Comparison of ENCODE assay signal across 27 cellular contexts in the genomic region with DNA sequence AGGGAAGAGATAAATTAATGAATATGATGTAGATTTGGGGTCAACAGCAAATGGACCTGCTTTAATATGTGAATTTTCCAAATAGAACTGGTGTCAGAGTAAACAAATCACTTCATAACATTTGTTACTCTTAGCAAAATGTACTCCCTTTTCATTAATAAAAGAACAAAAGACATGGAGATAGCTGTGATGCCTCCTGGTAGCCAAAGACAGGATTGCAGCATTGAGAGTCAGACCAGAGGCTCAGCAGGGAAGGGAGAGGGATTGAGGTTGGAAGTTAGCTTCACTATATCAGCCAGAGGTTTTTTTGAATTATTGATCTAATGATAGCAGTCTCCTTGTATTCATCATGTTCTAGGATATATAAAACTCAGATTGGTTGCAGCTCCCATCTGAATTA. TPM values are rescaled to one million over a fixed set of nuclear protein-coding genes. Genes with fewer than 3 reads are reported as not detected.
DNase-seq lines count a peak whose midpoint lies in the region; ATAC-seq, FAIRE-seq and TF ChIP-seq lines count a peak whose summit lies in the region.
"Had no signal": no experiment of that assay in that cellular context is flagged by ENCODE, and none has a peak within 500 bp of the region (broad histone marks: within the 10 kb centered on the region; RNA-seq: fewer than 3 reads in every experiment).

No MANE protein-coding gene starts in this region.

- H3K9ac ChIP-seq in HepG2 (ENCODE audit: insufficient read depth, low read depth, low read length) = no peak overlapping the region
- H3K9ac ChIP-seq: neural progenitor cell had no signal

- no peak for TF ChIP-seq RAD21 in HepG2 (CRISPR knock-in tag; IDR thresholded peaks at IDR 0.05)

- H3K36me3 Mint-ChIP-seq in HFFc6 (ENCODE audit: low read depth) (no peaks in the 10 kb centered on the region), chondrocyte (ENCODE audit: low read depth) (no peaks in the 10 kb centered on the region)
- H3K36me3 Mint-ChIP-seq: activated naive CD8-positive, alpha-beta T cell treated with anti-CD3 and anti-CD28 coated beads, Interleukin-2, amount 10 ng/mL, durations not matched to agents 7 days and 5 days; neural progenitor cell; stimulated activated effector memory CD8-positive, alpha-beta T cell treated with anti-CD3 and anti-CD28 coated beads, Interleukin-12 subunit alpha, Interleukin-12 subunit beta, amount 100 ng/mL, for 72 hours had no signal

- H3K27me3 ChIP-seq in lower lobe of right lung (ENCODE audit: low read depth) (no peaks in the 10 kb centered on the region), upper lobe of right lung (no peaks in the 10 kb centered on the region), HepG2 (ENCODE audit: control insufficient read depth in 1 of 2, insufficient read depth in 2 of 2, low read length in 2 of 2) (no peaks in the 10 kb centered on the region)

- H3K4me3 Mint-ChIP-seq in HFFc6 (no peak overlapping the region; the same call in 1 of the 2 replicates), chondrocyte (ENCODE audit: unreplicated experiment) (no peak overlapping the region)
- H3K4me3 Mint-ChIP-seq: activated naive CD8-positive, alpha-beta T cell treated with anti-CD3 and anti-CD28 coated beads, Interleukin-2, amount 10 ng/mL, durations not matched to agents 7 days and 5 days; neural progenitor cell; stimulated activated effector memory CD8-positive, alpha-beta T cell treated with anti-CD3 and anti-CD28 coated beads, Interleukin-12 subunit alpha, Interleukin-12 subunit beta, amount 100 ng/mL, for 72 hours; T-helper 17 cell had no signal

- in situ Hi-C loops in HepG2 (cut with HindIII; ENCODE audit: extremely low pct_ligation_motif_present, low pct_unique_long_range_greater_than_20kb) = loop anchor here (25.0 kb wide), 2 partner anchors 276 to 576 kb away; partner anchors contain the start of gene ZCCHC18

- POLR2A ChIA-PET in HepG2 (lab: Yijun Ruan, JAX) = no interaction called here

- H3K27ac ChIP-seq in lower lobe of right lung = peak overlapping the region; percentile 31
- peak overlapping the region; percentile 58 for H3K27ac ChIP-seq in upper lobe of right lung
- H3K27ac ChIP-seq in HepG2 (ENCODE audit: extremely low read length, insufficient read depth, low read length) = no peak overlapping the region
- H3K27ac ChIP-seq: C4-2B, neural progenitor cell, psoas muscle, skin epidermis, VCaP had no signal

- H3K27me3 Mint-ChIP-seq in HFFc6 (ENCODE audit: insufficient read depth) (no peaks in the 10 kb centered on the region; the same call in 1 of the 2 replicates), chondrocyte (ENCODE audit: low read depth) (no peaks in the 10 kb centered on the region)
- H3K27me3 Mint-ChIP-seq: T-helper 17 cell had no signal

- TF ChIP-seq POLR2A in HepG2 (IDR thresholded peaks at IDR 0.05; ENCODE audit: insufficient read depth in 1 of 2, low read depth in 2 of 2, low read length in 2 of 2) = no peak

- H3K9me3 ChIP-seq in lower lobe of right lung (no peaks in the 10 kb centered on the region), upper lobe of right lung (no peaks in the 10 kb centered on the region), HepG2 (ENCODE audit: low read length) (no peaks in the 10 kb centered on the region)
- H3K9me3 ChIP-seq: psoas muscle had no signal

- no peaks in the 10 kb centered on the region for H4K20me1 ChIP-seq in HepG2 (ENCODE audit: insufficient read depth, low read length)

- DNase-seq in HFFc6 (no peak), chondrocyte (ENCODE audit: low spot score) (no peak), lower lobe of right lung (no peak), upper lobe of right lung (no peak), NCI-H2227 treated with DMSO at 0.1 percent for 48 hours (lab: John Stamatoyannopoulos, UW) (no peak), HepG2 (ENCODE audit: low spot score) (no peak), NCI-H187 treated with DMSO at 0.1 percent for 48 hours (lab: John Stamatoyannopoulos, UW) (no peak)
- DNase-seq: activated CD4-positive, alpha-beta T cell treated with anti-CD3 and anti-CD28 coated beads, Interleukin-2, amount 50 U/mL, for 1 hour; activated naive CD8-positive, alpha-beta T cell treated with anti-CD3 and anti-CD28 coated beads, Interleukin-2, amount 10 ng/mL, durations not matched to agents 7 days and 5 days; GOT3; hypothalamus; NCI-H1417; NCI-H2107; NCI-H510A treated with DMSO at 0.1 percent for 48 hours; psoas muscle; stimulated activated CD4-positive, alpha-beta T cell treated with anti-CD3 and anti-CD28 coated beads, Interleukin-2, amount 100 ng/mL, for 24 hours; T-helper 17 cell had no signal

- no peak for FAIRE-seq in HepG2 (lab: Jason Lieb, UNC)
- FAIRE-seq: islet of Langerhans, RCC 7860 had no signal

- H3K9me3 Mint-ChIP-seq in HFFc6 = no peaks in the 10 kb centered on the region
- no peaks in the 10 kb centered on the region for H3K9me3 Mint-ChIP-seq in chondrocyte (ENCODE audit: low read depth)
- H3K9me3 Mint-ChIP-seq: activated naive CD8-positive, alpha-beta T cell treated with anti-CD3 and anti-CD28 coated beads, Interleukin-2, amount 10 ng/mL, durations not matched to agents 7 days and 5 days; neural progenitor cell; stimulated activated effector memory CD8-positive, alpha-beta T cell treated with anti-CD3 and anti-CD28 coated beads, Interleukin-12 subunit alpha, Interleukin-12 subunit beta, amount 100 ng/mL, for 72 hours had no signal

- BruUV-seq in HepG2 (replicated peaks; lab: Mats Ljungman, UMichigan) = no TSS peak

- no peak for ATAC-seq in lower lobe of right lung
- no peak for ATAC-seq in upper lobe of right lung
- no peak for ATAC-seq in GM18873 (IDR thresholded peaks at IDR 0.05; ENCODE audit: low FRiP score, unreplicated experiment)
- no peak for ATAC-seq in HepG2
- ATAC-seq: psoas muscle; stimulated activated effector memory CD8-positive, alpha-beta T cell treated with anti-CD3 and anti-CD28 coated beads, Interleukin-12 subunit alpha, Interleukin-12 subunit beta, amount 100 ng/mL, for 72 hours; T-helper 17 cell had no signal

- H2AFZ ChIP-seq in HepG2 (ENCODE audit: low read length) = no peak overlapping the region
- H2AFZ ChIP-seq: neural progenitor cell had no signal

- CTCF ChIA-PET in HepG2 (lab: Yijun Ruan, JAX; ENCODE audit: low intra/inter-chr PET ratio, low total read pairs) = interaction anchor here (1.3 kb wide), 1 partner anchor 93 kb away, joined by 4 read pairs; no protein-coding TSS in a partner anchor

- H3K79me2 ChIP-seq in HepG2 (ENCODE audit: insufficient read depth, low read length) = no peaks in the 10 kb centered on the region

- H3K36me3 ChIP-seq in lower lobe of right lung (no peaks in the 10 kb centered on the region), upper lobe of right lung (no peaks in the 10 kb centered on the region), HepG2 (replicated peaks in 1 of 2; ENCODE audit: control insufficient read depth in 1 of 2, insufficient read depth in 2 of 2, low read length in 2 of 2) (no peaks in the 10 kb centered on the region)
- H3K36me3 ChIP-seq: neural progenitor cell had no signal

- no peak for TF ChIP-seq CTCF in HFFc6 (IDR thresholded peaks at IDR 0.05)
- peak; percentile 26 for TF ChIP-seq CTCF in chondrocyte (IDR thresholded peaks at IDR 0.05)
- no peak for TF ChIP-seq CTCF in lower lobe of right lung (IDR thresholded peaks at IDR 0.05)
- no peak for TF ChIP-seq CTCF in upper lobe of right lung (IDR thresholded peaks at IDR 0.05)
- TF ChIP-seq CTCF in HepG2 (CRISPR knock-in tag; IDR thresholded peaks at IDR 0.05) = no peak

- peaks cover 78% of the 10 kb centered on the region for H3K4me1 Mint-ChIP-seq in HFFc6 (ENCODE audit: low read depth)
- H3K4me1 Mint-ChIP-seq in chondrocyte (ENCODE audit: low read depth) = peaks cover 39% of the 10 kb centered on the region

- H3K27ac Mint-ChIP-seq in HFFc6 (peak overlapping the region; percentile 74), chondrocyte (ENCODE audit: unreplicated experiment) (peak overlapping the region; percentile 28)
- H3K27ac Mint-ChIP-seq: activated naive CD8-positive, alpha-beta T cell treated with anti-CD3 and anti-CD28 coated beads, Interleukin-2, amount 10 ng/mL, durations not matched to agents 7 days and 5 days; neural progenitor cell; stimulated activated effector memory CD8-positive, alpha-beta T cell treated with anti-CD3 and anti-CD28 coated beads, Interleukin-12 subunit alpha, Interleukin-12 subunit beta, amount 100 ng/mL, for 72 hours; T-helper 17 cell had no signal

- TF ChIP-seq EP300 in HepG2 (IDR thresholded peaks at IDR 0.05; ENCODE audit: low read depth in 2 of 2, low read length in 2 of 2) (no peak), HepG2 (CRISPR knock-in tag; IDR thresholded peaks at IDR 0.05; ENCODE audit: borderline replicate concordance) (no peak)

- intact Hi-C loops in lower lobe of right lung (cut with DNase I) = loop anchor here (10.0 kb wide), 1 partner anchor 288 kb away; no protein-coding TSS in a partner anchor
- intact Hi-C loops in upper lobe of right lung (cut with DNase I) = loop anchor here (10.0 kb wide), 1 partner anchor 278 kb away; no protein-coding TSS in a partner anchor
- intact Hi-C loops in HepG2 (cut with micrococcal nuclease; ENCODE audit: unreplicated experiment) = no loop called here

- H3K4me3 ChIP-seq in lower lobe of right lung = no peak overlapping the region
- H3K4me3 ChIP-seq in upper lobe of right lung = no peak overlapping the region
- no peak overlapping the region for H3K4me3 ChIP-seq in HepG2 (replicated peaks in 1 of 3; ENCODE audit: insufficient read depth in 1 of 3, low read depth in 2 of 3, low read length in 3 of 3)
- H3K4me3 ChIP-seq: lung, neural progenitor cell, psoas muscle, skin epidermis had no signal

- H3K4me2 ChIP-seq in HepG2 (ENCODE audit: low read depth, low read length) = no peak overlapping the region
- H3K4me2 ChIP-seq: neural progenitor cell had no signal

- H3K4me1 ChIP-seq in lower lobe of right lung (no peaks in the 10 kb centered on the region), upper lobe of right lung (no peaks in the 10 kb centered on the region), HepG2 (ENCODE audit: insufficient read depth, low read length) (no peaks in the 10 kb centered on the region)
- H3K4me1 ChIP-seq: neural progenitor cell, psoas muscle had no signal

RNA-seq across cellular contexts. Expression of gene RAB40A, which starts 17.4 kb away (rescaled TPM):
- under 1 TPM in 4 of 6 experiments, not detected in 2; 0.11 to 0.15 (median 0.13) TPM for total RNA-seq in HFFc6 (2021; fragmentation: NEBNext Ultra II Directional; extraction: Animal tissue kit (Norgen Biotek cat#: 25700))
- total RNA-seq in chondrocyte (0.41 to 0.56 TPM (median 0.45 TPM) in 3 replicates), lower lobe of right lung (0.53 TPM), upper lobe of right lung (1.1 TPM), HepG2 (2016; rRNA removed; fragmentation: Illumina TruSeq; extraction: Trizol) (not detected in 2 replicates)
- total RNA-seq in HepG2 (2016; cell fraction: cytosol; rRNA removed; fragmentation: Illumina TruSeq; extraction: Trizol; ENCODE audit: low read depth) = not detected in 2 replicates
- total RNA-seq in HepG2 (2016; cell fraction: insoluble cytoplasmic fraction; rRNA removed; fragmentation: Illumina TruSeq; extraction: Trizol) = not detected in 2 replicates
- not detected in 2 replicates for total RNA-seq in HepG2 (2016; cell fraction: membrane; rRNA removed; fragmentation: Illumina TruSeq; extraction: Trizol)
- total RNA-seq in HepG2 (2016; cell fraction: nucleus; rRNA removed; fragmentation: Illumina TruSeq; extraction: Trizol) = not detected in 2 replicates
- polyA plus RNA-seq in HepG2 (2011; rRNA removed) = 0.08 and 0.11 TPM in 2 replicates
- polyA plus RNA-seq in HepG2 (2011; cell fraction: cytosol; rRNA removed) = 0.04 and 0.05 TPM in 2 replicates
- 0.40 and 0.80 TPM in 2 replicates for polyA plus RNA-seq in HepG2 (2011; cell fraction: nucleus; rRNA removed)
- 0.07 and 0.17 TPM in 2 replicates for polyA plus RNA-seq in HepG2 (2012)
- polyA plus RNA-seq in HepG2 (2016; cell fraction: cytosol; fragmentation: Illumina TruSeq; extraction: Trizol; ENCODE audit: low read depth) = not detected in 2 replicates
- polyA plus RNA-seq in HepG2 (2016; cell fraction: insoluble cytoplasmic fraction; fragmentation: Illumina TruSeq; extraction: Trizol; ENCODE audit: low read depth) = not detected in 2 replicates
- not detected in 2 replicates for polyA plus RNA-seq in HepG2 (2016; cell fraction: membrane; fragmentation: Illumina TruSeq; extraction: Trizol; ENCODE audit: low read depth)
- polyA plus RNA-seq in HepG2 (2016; cell fraction: nucleus; fragmentation: Illumina TruSeq; extraction: Trizol; ENCODE audit: insufficient read depth, low read depth) = not detected in 2 replicates
- 0.05 and 0.18 TPM in 2 replicates for polyA minus RNA-seq in HepG2 (2011; rRNA and poly(A)+ RNA removed; ENCODE audit: low replicate concordance)
- polyA minus RNA-seq in HepG2 (2011; cell fraction: cytosol; rRNA and poly(A)+ RNA removed) = not detected in 2 replicates
- polyA minus RNA-seq in HepG2 (2011; cell fraction: nucleus; rRNA and poly(A)+ RNA removed) = 0.50 and 0.77 TPM in 2 replicates
- total RNA-seq: dermis microvascular lymphatic vessel endothelial cell had no signal

RNA-seq across cellular contexts. Expression of gene TCEAL4, which starts 48.6 kb away (rescaled TPM):
- 100 to 1,000 TPM in 5 of 6 experiments, 10 to 100 TPM in 1; 92.4 to 119 (median 118) TPM for total RNA-seq in HFFc6 (2021; fragmentation: NEBNext Ultra II Directional; extraction: Animal tissue kit (Norgen Biotek cat#: 25700))
- 84.5 to 91.5 TPM (median 88.0 TPM) in 3 replicates for total RNA-seq in chondrocyte
- 58.7 TPM for total RNA-seq in lower lobe of right lung
- 92.3 TPM for total RNA-seq in upper lobe of right lung
- total RNA-seq in HepG2 (2016; rRNA removed; fragmentation: Illumina TruSeq; extraction: Trizol) = 31.0 and 36.1 TPM in 2 replicates
- 13.0 and 14.9 TPM in 2 replicates for total RNA-seq in HepG2 (2016; cell fraction: cytosol; rRNA removed; fragmentation: Illumina TruSeq; extraction: Trizol; ENCODE audit: low read depth)
- total RNA-seq in HepG2 (2016; cell fraction: insoluble cytoplasmic fraction; rRNA removed; fragmentation: Illumina TruSeq; extraction: Trizol) = 31.3 and 40.7 TPM in 2 replicates
- 13.2 and 13.9 TPM in 2 replicates for total RNA-seq in HepG2 (2016; cell fraction: membrane; rRNA removed; fragmentation: Illumina TruSeq; extraction: Trizol)
- 14.6 TPM in 2 replicates for total RNA-seq in HepG2 (2016; cell fraction: nucleus; rRNA removed; fragmentation: Illumina TruSeq; extraction: Trizol)
- polyA plus RNA-seq in HepG2 (2011; rRNA removed) = 12.6 and 13.3 TPM in 2 replicates
- polyA plus RNA-seq in HepG2 (2011; cell fraction: cytosol; rRNA removed) = 6.5 and 10.6 TPM in 2 replicates
- polyA plus RNA-seq in HepG2 (2011; cell fraction: nucleus; rRNA removed) = 8.1 and 10.6 TPM in 2 replicates
- 36.2 and 51.2 TPM in 2 replicates for polyA plus RNA-seq in HepG2 (2012)
- 10.2 and 12.2 TPM in 2 replicates for polyA plus RNA-seq in HepG2 (2016; cell fraction: cytosol; fragmentation: Illumina TruSeq; extraction: Trizol; ENCODE audit: low read depth)
- polyA plus RNA-seq in HepG2 (2016; cell fraction: insoluble cytoplasmic fraction; fragmentation: Illumina TruSeq; extraction: Trizol; ENCODE audit: low read depth) = 66.3 and 74.1 TPM in 2 replicates
- 12.4 and 16.1 TPM in 2 replicates for polyA plus RNA-seq in HepG2 (2016; cell fraction: membrane; fragmentation: Illumina TruSeq; extraction: Trizol; ENCODE audit: low read depth)
- 43.6 and 49.8 TPM in 2 replicates for polyA plus RNA-seq in HepG2 (2016; cell fraction: nucleus; fragmentation: Illumina TruSeq; extraction: Trizol; ENCODE audit: insufficient read depth, low read depth)
- 3.5 and 13.0 TPM in 2 replicates for polyA minus RNA-seq in HepG2 (2011; rRNA and poly(A)+ RNA removed; ENCODE audit: low replicate concordance)
- 5.4 and 6.7 TPM in 2 replicates for polyA minus RNA-seq in HepG2 (2011; cell fraction: cytosol; rRNA and poly(A)+ RNA removed)
- 7.1 and 8.2 TPM in 2 replicates for polyA minus RNA-seq in HepG2 (2011; cell fraction: nucleus; rRNA and poly(A)+ RNA removed)
